In genomic region chr9:120713257-120714087, GRCh38 we compare ENCODE assay signal across 8 cellular contexts. TPM values are rescaled to one million over a fixed set of nuclear protein-coding genes. Genes with fewer than 3 reads are reported as not detected.
DNase-seq lines count a peak whose midpoint lies in the region; ATAC-seq, FAIRE-seq and TF ChIP-seq lines count a peak whose summit lies in the region.

No MANE protein-coding gene starts in this region.

- no peaks in the 10 kb centered on the region for H3K9me3 Mint-ChIP-seq in activated CD4-positive, alpha-beta T cell treated with anti-CD3 and anti-CD28 coated beads, Interleukin-2, amount 10 ng/mL, durations not matched to agents 24 days and 14 days
- H3K9me3 Mint-ChIP-seq in natural killer cell, result no peaks in the 10 kb centered on the region

- intact Hi-C loops in activated CD4-positive, alpha-beta T cell treated with anti-CD3 and anti-CD28 coated beads, Interleukin-2, amount 10 ng/mL, durations not matched to agents 24 days and 14 days (cut with micrococcal nuclease), result loop anchor here (1.0 to 10.0 kb wide), 10 partner anchors 21 to 1381 kb away; partner anchors contain the start of genes CDK5RAP2, CNTRL, FBXW2 and PSMD5
- intact Hi-C loops in natural killer cell (cut with micrococcal nuclease), result loop anchor here (1.0 to 5.0 kb wide), 4 partner anchors 133 to 489 kb away; partner anchors contain the start of genes CDK5RAP2, RAB14 and TRAF1

- H3K27ac ChIP-seq in epithelial cell of prostate, result peak overlapping the region; percentile 67

- no peaks in the 10 kb centered on the region for H3K27me3 Mint-ChIP-seq in activated CD4-positive, alpha-beta T cell treated with anti-CD3 and anti-CD28 coated beads, Interleukin-2, amount 10 ng/mL, durations not matched to agents 24 days and 14 days
- no peaks in the 10 kb centered on the region for H3K27me3 Mint-ChIP-seq in natural killer cell (ENCODE audit: low read depth in 2 of 2)

- H3K4me1 Mint-ChIP-seq in activated CD4-positive, alpha-beta T cell treated with anti-CD3 and anti-CD28 coated beads, Interleukin-2, amount 10 ng/mL, durations not matched to agents 24 days and 14 days, result peaks cover 37% of the 10 kb centered on the region
- peaks cover 24 to 41% of the 10 kb centered on the region in 2 donors for H3K4me1 Mint-ChIP-seq in natural killer cell

- H3K27ac Mint-ChIP-seq in activated CD4-positive, alpha-beta T cell treated with anti-CD3 and anti-CD28 coated beads, Interleukin-2, amount 10 ng/mL, durations not matched to agents 24 days and 14 days, result peak overlapping the region; percentile 88
- H3K27ac Mint-ChIP-seq in natural killer cell, result peak overlapping the region; percentile 90 to 94

- TF ChIP-seq CTCF in AG09309 (IDR thresholded peaks at IDR 0.05; ENCODE audit: control insufficient read depth, insufficient read depth, low read depth, low read length, missing control alignments) (no peak), natural killer cell (IDR thresholded peaks at IDR 0.05) (no peak)

- peak overlapping the region; percentile 94 for H3K4me3 Mint-ChIP-seq in activated CD4-positive, alpha-beta T cell treated with anti-CD3 and anti-CD28 coated beads, Interleukin-2, amount 10 ng/mL, durations not matched to agents 24 days and 14 days
- H3K4me3 Mint-ChIP-seq in natural killer cell, result peak overlapping the region; percentile 95

- no peaks in the 10 kb centered on the region for H3K36me3 Mint-ChIP-seq in activated CD4-positive, alpha-beta T cell treated with anti-CD3 and anti-CD28 coated beads, Interleukin-2, amount 10 ng/mL, durations not matched to agents 24 days and 14 days (ENCODE audit: low read depth)
- no peaks in the 10 kb centered on the region for H3K36me3 Mint-ChIP-seq in natural killer cell

- DNase-seq in AG09309 (ENCODE audit: low read depth), result no peak
- DNase-seq in activated CD4-positive, alpha-beta T cell treated with anti-CD3 and anti-CD28 coated beads, Interleukin-2, amount 10 ng/mL, durations not matched to agents 24 days and 14 days, result peak; percentile 75
- no peak for DNase-seq in epithelial cell of prostate (ENCODE audit: low read depth, low spot score)
- DNase-seq in natural killer cell, result no peak
- DNase-seq in RCC 7860 (ENCODE audit: low spot score), result no peak
- DNase-seq in kidney glomerular epithelial cell (lab: John Stamatoyannopoulos, UW), result no peak

- ATAC-seq in HG02840 (IDR thresholded peaks at IDR 0.05; ENCODE audit: low FRiP score, unreplicated experiment) (peak; percentile 3), natural killer cell (no peak), HG03457 (IDR thresholded peaks at IDR 0.05; ENCODE audit: unreplicated experiment) (no peak)

- no peak for FAIRE-seq in RCC 7860 (lab: Jason Lieb, UNC)

- peak overlapping the region; percentile 65 for H3K4me3 ChIP-seq in AG09309 (ENCODE audit: control insufficient read depth, low read depth, low read length)

RNA-seq across cellular contexts. Expression of gene MEGF9, which starts 0.8 kb away (rescaled TPM):
- 4.5 and 4.9 TPM in 2 replicates for total RNA-seq in activated CD4-positive, alpha-beta T cell treated with anti-CD3 and anti-CD28 coated beads, Interleukin-2, amount 10 ng/mL, durations not matched to agents 24 days and 14 days
- total RNA-seq in natural killer cell, result 10 to 100 TPM; 17.5 to 25.9 (median 22.3) TPM
